In genomic region chr6:11374036-11375010, GRCh38 we compare ENCODE assay signal across 7 cellular contexts.
A peak's percentile ranks its signal among the peaks of the same experiment; 100 is the strongest.
DNase-seq lines count a peak whose midpoint lies in the region; ATAC-seq and TF ChIP-seq lines count a peak whose summit lies in the region.

No MANE protein-coding gene starts in this region.

- H3K27me3 ChIP-seq in PC-3 (ENCODE audit: low read length) = no peaks in the 10 kb centered on the region

- no peak overlapping the region for H3K9ac ChIP-seq in PC-3 (ENCODE audit: low read length)

- no peaks in the 10 kb centered on the region for H3K79me2 ChIP-seq in PC-3 (ENCODE audit: low read length)

- CTCF ChIA-PET in PC-3 (lab: Charles Lee) = no interaction called here

- TF ChIP-seq CTCF in PC-3 (conservative IDR thresholded peaks at IDR 0.05; ENCODE audit: low read depth, low read length) = no peak

- no peak overlapping the region for H3K4me2 ChIP-seq in PC-3 (ENCODE audit: low read length)

- no peak overlapping the region for H2AFZ ChIP-seq in PC-3 (ENCODE audit: low read length)

- no peaks in the 10 kb centered on the region for H3K9me2 ChIP-seq in PC-3 (replicated peaks; ENCODE audit: low read length)

- POLR2A ChIA-PET in PC-3 (lab: Charles Lee; ENCODE audit: unreplicated experiment) = no interaction called here

- no peaks in the 10 kb centered on the region for H3K36me3 ChIP-seq in PC-3 (ENCODE audit: low read depth, low read length)

- no peaks in the 10 kb centered on the region for H4K20me1 ChIP-seq in PC-3 (ENCODE audit: low read length)

- intact Hi-C loops in PC-3 (cut with micrococcal nuclease) = no loop called here

- peak; percentile 95 for DNase-seq in NOMO-1 treated with DMSO at 0.1 percent for 48 hours (lab: John Stamatoyannopoulos, UW; ENCODE audit: unreplicated experiment)
- DNase-seq in medulla oblongata (ENCODE audit: extremely low spot score) = peak; percentile 73
- no peak for DNase-seq in PC-3
- DNase-seq in NCI-H2196 (lab: John Stamatoyannopoulos, UW; ENCODE audit: unreplicated experiment) = no peak
- DNase-seq in NCI-H774 (lab: John Stamatoyannopoulos, UW) = no peak

- ATAC-seq in GM18870 (IDR thresholded peaks at IDR 0.05; ENCODE audit: unreplicated experiment) (peak; percentile 95), HG02610 (IDR thresholded peaks at IDR 0.05; ENCODE audit: unreplicated experiment) (peak; percentile 87), PC-3 (no peak)

- no peaks in the 10 kb centered on the region for H3F3A ChIP-seq in PC-3 (ENCODE audit: low read length, unreplicated experiment)

- BruUV-seq in PC-3 (replicated peaks; lab: Mats Ljungman, UMichigan) = no TSS peak

- no peak overlapping the region for H3K4me3 ChIP-seq in PC-3 (ENCODE audit: low read length)

- no peaks in the 10 kb centered on the region for H3K9me3 ChIP-seq in PC-3 (ENCODE audit: low read length)

- H3K4me1 ChIP-seq in PC-3 (ENCODE audit: insufficient read depth, low read length) = no peaks in the 10 kb centered on the region

- H3K27ac ChIP-seq in PC-3 (ENCODE audit: low read length) = no peak overlapping the region

Comparison
In these comparisons a context has a peak if more than half of its experiments do, and no peak if none do; other contexts are left out.
1. DNase-seq: peak in NOMO-1 treated with DMSO at 0.1 percent for 48 hours (single experiment) and medulla oblongata (single experiment); none in PC-3 (single experiment), NCI-H2196 (single experiment) and NCI-H774 (single experiment).